8 cellular contexts compared by ENCODE assay signal in genomic region chr19:10961763-10962536, GRCh38. TPM values are rescaled to one million over a fixed set of nuclear protein-coding genes. Genes with fewer than 3 reads are reported as not detected.
DNase-seq lines count a peak whose midpoint lies in the region; ATAC-seq and TF ChIP-seq lines count a peak whose summit lies in the region.

No MANE protein-coding gene starts in this region.

- peak overlapping the region; percentile 96 for H3K4me3 Mint-ChIP-seq in nephron progenitor cell

- peaks cover 44% of the 10 kb centered on the region for H3K4me1 Mint-ChIP-seq in nephron progenitor cell

- H3K4me3 ChIP-seq in GM12865 (ENCODE audit: low read depth, low read length) (peak overlapping the region; percentile 81), NT2/D1 (ENCODE audit: insufficient read length, low read depth) (peak overlapping the region; percentile 96), dorsolateral prefrontal cortex (peak overlapping the region; percentile 59 to 99 (median 86))

- H3K36me3 ChIP-seq in NT2/D1 (ENCODE audit: insufficient read depth, insufficient read length, low read length): peaks cover 18% of the 10 kb centered on the region

- no peak for TF ChIP-seq CTCF in GM12865 (IDR thresholded peaks at IDR 0.05; ENCODE audit: insufficient read depth, low read depth, low read length, missing control alignments)
- TF ChIP-seq CTCF in dorsolateral prefrontal cortex (IDR thresholded peaks at IDR 0.05 in 54 of 56, conservative IDR thresholded peaks at IDR 0.05 in 2 of 56; ENCODE audit: low read depth in 1 of 56, partially characterized antibody in 56 of 56): no peak
- no peak for TF ChIP-seq CTCF in nephron progenitor cell (IDR thresholded peaks at IDR 0.05)

- intact Hi-C loops in dorsolateral prefrontal cortex (cut with DNase I): loop anchor here (5.0 to 10.0 kb wide), 2 partner anchors 35 to 123 kb away; partner anchors contain the start of genes LDLR (in 1 of the 2), TIMM29 (in 1 of the 2) and YIPF2 (in 1 of the 2)

- H3K9ac ChIP-seq in NT2/D1 (ENCODE audit: insufficient read length, low read depth): peak overlapping the region; percentile 95

- H3K27me3 ChIP-seq in NT2/D1 (ENCODE audit: insufficient read depth, insufficient read length): no peaks in the 10 kb centered on the region
- H3K27me3 ChIP-seq in dorsolateral prefrontal cortex: no peaks in the 10 kb centered on the region

- peak; percentile 35 for DNase-seq in GM12865 (ENCODE audit: low read depth)
- peak; percentile 16 for DNase-seq in NT2/D1 (ENCODE audit: low read depth, low spot score)
- DNase-seq in dorsolateral prefrontal cortex: no peak
- no peak for DNase-seq in nephron progenitor cell
- DNase-seq in effector CD4-positive, alpha-beta T cell: no peak
- DNase-seq in NCI-H2029 treated with DMSO at 0.1 percent for 48 hours (lab: John Stamatoyannopoulos, UW): no peak

- TF ChIP-seq POLR2A in GM18505 (IDR thresholded peaks at IDR 0.05; ENCODE audit: borderline replicate concordance, extremely low read depth, insufficient read depth, insufficient read length): no peak

- H3K9me3 Mint-ChIP-seq in nephron progenitor cell: peaks cover 3% of the 10 kb centered on the region

- ATAC-seq in GM18505 (IDR thresholded peaks at IDR 0.05; ENCODE audit: unreplicated experiment): no peak
- ATAC-seq in HG02885 (IDR thresholded peaks at IDR 0.05; ENCODE audit: poor library complexity, unreplicated experiment): no peak

- peaks cover 9% of the 10 kb centered on the region for H3K4me1 ChIP-seq in NT2/D1 (ENCODE audit: insufficient read depth, insufficient read length)

- H3K27ac ChIP-seq in dorsolateral prefrontal cortex: peak overlapping the region in 57 of 59 donors; percentile 15 to 98 (median 88)

- H3K27ac Mint-ChIP-seq in nephron progenitor cell: peak overlapping the region; percentile 96

- no peaks in the 10 kb centered on the region for H3K27me3 Mint-ChIP-seq in nephron progenitor cell (ENCODE audit: low read depth, poor library complexity)

- H3K36me3 Mint-ChIP-seq in nephron progenitor cell (ENCODE audit: low read depth): peaks cover 30% of the 10 kb centered on the region

- H3K9me3 ChIP-seq in NT2/D1 (ENCODE audit: insufficient read depth, low read length): no peaks in the 10 kb centered on the region

RNA-seq across cellular contexts. Expression of gene SMARCA4, which starts 1.1 kb away (rescaled TPM):
- total RNA-seq in dorsolateral prefrontal cortex: 100 to 1,000 TPM; 103 to 170 (median 136) TPM

RNA-seq across cellular contexts. Expression of gene TIMM29, which starts 33.3 kb away (rescaled TPM):
- total RNA-seq in dorsolateral prefrontal cortex: 10 to 100 TPM; 15.6 to 33.0 (median 23.3) TPM

RNA-seq across cellular contexts. Expression of gene YIPF2, which starts 33.5 kb away (rescaled TPM):
- total RNA-seq in dorsolateral prefrontal cortex: 10 to 100 TPM; 22.1 to 45.7 (median 32.1) TPM

Comparison
In these comparisons a context has a peak if more than half of its experiments do, and no peak if none do; other contexts are left out.
1. DNase-seq: peak in GM12865 (single experiment) and NT2/D1 (single experiment); none in dorsolateral prefrontal cortex (0 of 10), nephron progenitor cell (single experiment), effector CD4-positive, alpha-beta T cell (single experiment) and NCI-H2029 treated with DMSO at 0.1 percent for 48 hours (single experiment).
2. Peak in every context shown above with its lines, with median percentiles within 50 percentile points of each other: H3K4me3 ChIP-seq.